Comparison of ENCODE assay signal across 1 cellular context in the genomic region with DNA sequence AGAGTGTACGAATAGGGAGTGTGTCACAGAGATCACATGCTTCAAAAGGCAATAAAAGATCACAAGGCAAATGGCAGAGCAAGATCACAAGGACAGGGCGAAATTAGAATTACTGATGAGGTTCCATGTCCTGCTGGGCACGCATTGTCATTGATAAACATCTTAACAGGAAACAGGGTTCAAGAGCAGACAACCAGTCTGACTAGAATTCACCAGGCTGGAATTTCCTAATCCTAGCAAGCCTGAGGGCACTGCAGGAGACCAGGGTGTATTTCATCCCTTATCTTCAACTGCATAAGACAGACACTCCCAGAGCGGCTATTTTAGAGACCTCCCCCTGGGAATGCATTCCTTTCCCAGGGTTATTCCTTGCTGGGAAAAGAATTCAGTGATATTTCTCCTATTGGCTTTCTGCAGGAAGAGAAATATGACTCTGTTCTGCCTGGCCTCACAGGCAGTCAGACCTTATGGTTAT.
TF ChIP-seq lines count a peak whose summit lies in the region.

No MANE protein-coding gene starts in this region.

TF ChIP-seq in A549, 52 proteins besides CTCF, POLR2A, EP300 and RAD21 (continued from another document):
- TF ChIP-seq, protein P1, sequence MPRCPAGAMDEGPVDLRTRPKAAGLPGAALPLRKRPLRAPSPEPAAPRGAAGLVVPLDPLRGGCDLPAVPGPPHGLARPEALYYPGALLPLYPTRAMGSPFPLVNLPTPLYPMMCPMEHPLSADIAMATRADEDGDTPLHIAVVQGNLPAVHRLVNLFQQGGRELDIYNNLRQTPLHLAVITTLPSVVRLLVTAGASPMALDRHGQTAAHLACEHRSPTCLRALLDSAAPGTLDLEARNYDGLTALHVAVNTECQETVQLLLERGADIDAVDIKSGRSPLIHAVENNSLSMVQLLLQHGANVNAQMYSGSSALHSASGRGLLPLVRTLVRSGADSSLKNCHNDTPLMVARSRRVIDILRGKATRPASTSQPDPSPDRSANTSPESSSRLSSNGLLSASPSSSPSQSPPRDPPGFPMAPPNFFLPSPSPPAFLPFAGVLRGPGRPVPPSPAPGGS (IDR thresholded peaks at IDR 0.05), result peak; percentile 86
- peak; percentile 77 to 79 for TF ChIP-seq CEBPB (IDR thresholded peaks at IDR 0.05)
- peak; percentile 77 for TF ChIP-seq HOXA7 (CRISPR knock-in tag; IDR thresholded peaks at IDR 0.05)
- TF ChIP-seq HOXB13 (CRISPR knock-in tag; IDR thresholded peaks at IDR 0.05; ENCODE audit: low read depth), result peak; percentile 83; the same call in 1 of the 2 replicates
- TF ChIP-seq RARB (CRISPR knock-in tag; IDR thresholded peaks at IDR 0.05), result peak; percentile 90
- TF ChIP-seq, protein P2, sequence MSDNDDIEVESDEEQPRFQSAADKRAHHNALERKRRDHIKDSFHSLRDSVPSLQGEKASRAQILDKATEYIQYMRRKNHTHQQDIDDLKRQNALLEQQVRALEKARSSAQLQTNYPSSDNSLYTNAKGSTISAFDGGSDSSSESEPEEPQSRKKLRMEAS (IDR thresholded peaks at IDR 0.05), result peak; percentile 73; the same call in 1 of the 2 replicates
- 0 out of 2 replicates have a peak, but pooled peaks have one; percentile 27 for TF ChIP-seq FOSL2 (IDR thresholded peaks at IDR 0.05)
- peak; percentile 91 for TF ChIP-seq FOSL2 (CRISPR knock-in tag; IDR thresholded peaks at IDR 0.05)
- TF ChIP-seq, protein P3, sequence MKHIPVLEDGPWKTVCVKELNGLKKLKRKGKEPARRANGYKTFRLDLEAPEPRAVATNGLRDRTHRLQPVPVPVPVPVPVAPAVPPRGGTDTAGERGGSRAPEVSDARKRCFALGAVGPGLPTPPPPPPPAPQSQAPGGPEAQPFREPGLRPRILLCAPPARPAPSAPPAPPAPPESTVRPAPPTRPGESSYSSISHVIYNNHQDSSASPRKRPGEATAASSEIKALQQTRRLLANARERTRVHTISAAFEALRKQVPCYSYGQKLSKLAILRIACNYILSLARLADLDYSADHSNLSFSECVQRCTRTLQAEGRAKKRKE (CRISPR knock-in tag; IDR thresholded peaks at IDR 0.05; ENCODE audit: low read depth), result peak; percentile 21; the same call in 1 of the 2 replicates
- TF ChIP-seq, protein P4, sequence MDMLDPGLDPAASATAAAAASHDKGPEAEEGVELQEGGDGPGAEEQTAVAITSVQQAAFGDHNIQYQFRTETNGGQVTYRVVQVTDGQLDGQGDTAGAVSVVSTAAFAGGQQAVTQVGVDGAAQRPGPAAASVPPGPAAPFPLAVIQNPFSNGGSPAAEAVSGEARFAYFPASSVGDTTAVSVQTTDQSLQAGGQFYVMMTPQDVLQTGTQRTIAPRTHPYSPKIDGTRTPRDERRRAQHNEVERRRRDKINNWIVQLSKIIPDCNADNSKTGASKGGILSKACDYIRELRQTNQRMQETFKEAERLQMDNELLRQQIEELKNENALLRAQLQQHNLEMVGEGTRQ (IDR thresholded peaks at IDR 0.05), result peak; percentile 75
TF ChIP-seq in A549: peak in this region for 13; not testable (repeated sequence) for 39.
